Comparison of ENCODE assay signal across 1 cellular context in genomic region chr1:92446546-92446945, GRCh38.
TF ChIP-seq lines count a peak whose summit lies in the region.

No MANE protein-coding gene starts in this region.

TF ChIP-seq in K562, 482 proteins besides CTCF, POLR2A, EP300 and RAD21 (continued from another document and continues in another):
- TF ChIP-seq NKRF (IDR thresholded peaks at IDR 0.05; ENCODE audit: borderline replicate concordance) (no peak), MITF (IDR thresholded peaks at IDR 0.05) (peak; percentile 40; the same call in 1 of the 2 replicates), USF1 (CRISPR knock-in tag; IDR thresholded peaks at IDR 0.05) (no peak), GATAD2A (IDR thresholded peaks at IDR 0.05) (peak; percentile 63; the same call in 1 of the 2 replicates), U2AF2 (optimal IDR thresholded peaks at IDR 0.05; ENCODE audit: low read depth, low read length) (no peak), SRSF3 (IDR thresholded peaks at IDR 0.05; ENCODE audit: insufficient read depth, low read length) (no peak), CUX1 (CRISPR knock-in tag; IDR thresholded peaks at IDR 0.05) (no peak), JUN (IDR thresholded peaks at IDR 0.05; ENCODE audit: borderline replicate concordance, low read depth, low read length) (no peak), JUN (CRISPR knock-in tag; IDR thresholded peaks at IDR 0.05; ENCODE audit: borderline replicate concordance) (no peak), THRA (IDR thresholded peaks at IDR 0.05) (no peak), NR1H2 (CRISPR knock-in tag; IDR thresholded peaks at IDR 0.05) (no peak), CHD1 (IDR thresholded peaks at IDR 0.05; ENCODE audit: low read length) (no peak), BRCA1 (IDR thresholded peaks at IDR 0.05) (no peak), BRCA1 (CRISPR knock-in tag; IDR thresholded peaks at IDR 0.05) (no peak), ZNF764 (CRISPR knock-in tag; IDR thresholded peaks at IDR 0.05; ENCODE audit: low read depth) (no peak), KLF6 (CRISPR knock-in tag; IDR thresholded peaks at IDR 0.05; ENCODE audit: borderline replicate concordance) (peak; percentile 68; the same call in 1 of the 2 replicates), POLR2H (tag; IDR thresholded peaks at IDR 0.05; ENCODE audit: low read depth) (no peak), THAP7 (CRISPR knock-in tag; IDR thresholded peaks at IDR 0.05) (no peak), ZNF146 (CRISPR knock-in tag; IDR thresholded peaks at IDR 0.05; ENCODE audit: unreplicated experiment) (no peak), SP1 (CRISPR knock-in tag; IDR thresholded peaks at IDR 0.05) (no peak), TCF3 (CRISPR knock-in tag; IDR thresholded peaks at IDR 0.05) (peak; percentile 94), PCBP1 (IDR thresholded peaks at IDR 0.05; ENCODE audit: low read depth, low read length, poor library complexity, severe bottlenecking) (no peak), NEUROD1 (IDR thresholded peaks at IDR 0.05; ENCODE audit: borderline replicate concordance, low read depth, low read length, partially characterized antibody) (no peak), MAFG (tag; conservative IDR thresholded peaks at IDR 0.05) (peak; percentile 36), CCNT2 (IDR thresholded peaks at IDR 0.05; ENCODE audit: borderline replicate concordance, extremely low read depth, insufficient read length, low read depth, low read length) (peak; percentile 99), ZNF263 (CRISPR knock-in tag; IDR thresholded peaks at IDR 0.05; ENCODE audit: borderline replicate concordance) (peak; percentile 25; the same call in 1 of the 2 replicates), CREB1 (IDR thresholded peaks at IDR 0.05) (0 out of 2 replicates have a peak, but pooled peaks have one; percentile 27), CREB1 (CRISPR knock-in tag; IDR thresholded peaks at IDR 0.05) (no peak), RCOR1 (IDR thresholded peaks at IDR 0.05; ENCODE audit: borderline replicate concordance in 1 of 2, low read depth in 2 of 2, low read length in 2 of 2) (peak in 1 of 2 experiments; percentile 97; a peak in 2 of 4 replicates), CHD7 (IDR thresholded peaks at IDR 0.05; ENCODE audit: low read depth, low read length) (no peak), ATF3 (IDR thresholded peaks at IDR 0.05) (peak; percentile 44; the same call in 1 of the 2 replicates), ATF3 (CRISPR knock-in tag; conservative IDR thresholded peaks at IDR 0.05) (no peak), HNRNPUL1 (IDR thresholded peaks at IDR 0.05; ENCODE audit: low read length) (no peak), PML (IDR thresholded peaks at IDR 0.05; ENCODE audit: low read length) (peak; percentile 95), ZNF23 (CRISPR knock-in tag; IDR thresholded peaks at IDR 0.05) (no peak)
